Comparison of ENCODE assay signal across 28 cellular contexts in the genomic region with DNA sequence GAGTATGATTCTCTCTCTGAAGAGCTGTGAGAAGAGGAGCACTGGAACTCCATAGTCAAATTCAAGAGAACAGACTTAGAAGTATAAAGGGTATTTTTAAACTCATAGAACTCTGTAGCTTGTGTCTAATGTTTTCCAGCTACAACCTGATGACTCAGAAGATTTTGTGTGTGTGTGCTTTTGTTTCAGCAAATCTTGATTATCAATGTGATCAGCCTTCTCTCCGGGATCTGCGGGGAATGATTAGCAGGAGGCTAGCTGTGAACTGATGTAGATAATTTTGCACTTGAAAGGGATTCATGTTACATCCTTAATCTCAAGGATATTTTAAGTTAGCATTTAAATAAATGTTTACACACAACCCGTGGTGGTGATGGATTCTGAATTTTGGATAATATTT. TPM values are rescaled to one million over a fixed set of nuclear protein-coding genes. Genes with fewer than 3 reads are reported as not detected.
DNase-seq lines count a peak whose midpoint lies in the region; ATAC-seq and TF ChIP-seq lines count a peak whose summit lies in the region.
"Had no signal": no experiment of that assay in that cellular context is flagged by ENCODE, and none has a peak within 500 bp of the region (broad histone marks: within the 10 kb centered on the region; RNA-seq: fewer than 3 reads in every experiment).

No MANE protein-coding gene starts in this region.

- H4K20me1 ChIP-seq in neural progenitor cell (ENCODE audit: low read depth), result no peaks in the 10 kb centered on the region
- H4K20me1 ChIP-seq in smooth muscle cell (ENCODE audit: low read depth), result no peaks in the 10 kb centered on the region

- DNase-seq in cardiac muscle cell (ENCODE audit: low read depth in 1 of 2, low spot score in 1 of 2) (no peak), left cardiac atrium (no peak), endodermal cell (no peak), neural progenitor cell (ENCODE audit: low spot score) (no peak), smooth muscle cell (lab: John Stamatoyannopoulos, UW; ENCODE audit: unreplicated experiment) (no peak), SIG-M5 (lab: John Stamatoyannopoulos, UW) (no peak), NCI-H2196 treated with DMSO at 0.1 percent for 48 hours (lab: John Stamatoyannopoulos, UW; ENCODE audit: unreplicated experiment) (no peak)
- DNase-seq: CD8-positive, alpha-beta T cell; DMS 273 treated with DMSO at 0.1 percent for 48 hours; DMS79; GF-D8; GOT3; NCI-H1048; NCI-H1417; NCI-H1694; NCI-H2029 treated with DMSO at 0.1 percent for 48 hours; NCI-H2227 treated with DMSO at 0.1 percent for 48 hours; NCI-H69; Peyer's patch; SHP77 treated with DMSO at 0.1 percent for 48 hours had no signal

- H3K36me3 ChIP-seq in cardiac muscle cell (no peaks in the 10 kb centered on the region), endodermal cell (ENCODE audit: control insufficient read depth, insufficient read depth, low read length) (no peaks in the 10 kb centered on the region), neural progenitor cell (no peaks in the 10 kb centered on the region), smooth muscle cell (ENCODE audit: low read depth) (no peaks in the 10 kb centered on the region)
- H3K36me3 ChIP-seq: HAP-1, Peyer's patch had no signal

- H3K4me3 ChIP-seq in cardiac muscle cell, result no peak overlapping the region
- no peak overlapping the region for H3K4me3 ChIP-seq in endodermal cell (ENCODE audit: low read length)
- H3K4me3 ChIP-seq in neural progenitor cell, result no peak overlapping the region
- H3K4me3 ChIP-seq in smooth muscle cell, result no peak overlapping the region
- H3K4me3 ChIP-seq: HAP-1, Peyer's patch, SK-N-MC had no signal

- H3K4me1 ChIP-seq in cardiac muscle cell (ENCODE audit: low read depth) (peaks cover 26% of the 10 kb centered on the region), endodermal cell (ENCODE audit: control insufficient read depth, insufficient read depth, low read length) (peaks cover 11% of the 10 kb centered on the region), neural progenitor cell (no peaks in the 10 kb centered on the region), smooth muscle cell (ENCODE audit: low read depth) (no peaks in the 10 kb centered on the region)
- H3K4me1 ChIP-seq: Peyer's patch had no signal

- H2AFZ ChIP-seq in neural progenitor cell (replicated peaks) (peak overlapping the region; percentile 57), smooth muscle cell (ENCODE audit: low read depth) (peak overlapping the region; percentile 5)

- H3K79me2 ChIP-seq in neural progenitor cell (ENCODE audit: low read depth) (no peaks in the 10 kb centered on the region), smooth muscle cell (ENCODE audit: low read depth) (no peaks in the 10 kb centered on the region)

- H3K27ac Mint-ChIP-seq in endodermal cell (peak overlapping the region; percentile 22), neural progenitor cell (no peak overlapping the region)
- H3K27ac Mint-ChIP-seq: B cell; CD8-positive, alpha-beta T cell; IgD-negative memory B cell had no signal

- H3K36me3 Mint-ChIP-seq in endodermal cell (ENCODE audit: low read depth) (no peaks in the 10 kb centered on the region), neural progenitor cell (no peaks in the 10 kb centered on the region)
- H3K36me3 Mint-ChIP-seq: CD8-positive, alpha-beta T cell; IgD-negative memory B cell had no signal

- H3K4me2 ChIP-seq in neural progenitor cell (no peak overlapping the region), smooth muscle cell (no peak overlapping the region)

- ATAC-seq in left cardiac atrium, result no peak
- ATAC-seq in GM21360 (IDR thresholded peaks at IDR 0.05; ENCODE audit: unreplicated experiment), result no peak
- ATAC-seq: CD8-positive, alpha-beta T cell had no signal

- peak overlapping the region; percentile 85 for H3K27ac ChIP-seq in cardiac muscle cell
- no peak overlapping the region for H3K27ac ChIP-seq in endodermal cell (ENCODE audit: low read depth, low read length)
- no peak overlapping the region for H3K27ac ChIP-seq in neural progenitor cell
- no peak overlapping the region for H3K27ac ChIP-seq in smooth muscle cell (ENCODE audit: low read depth)
- H3K27ac ChIP-seq: 22Rv1, C4-2B, Peyer's patch, SK-N-MC had no signal

- H3K9me3 Mint-ChIP-seq in endodermal cell (no peaks in the 10 kb centered on the region), neural progenitor cell (no peaks in the 10 kb centered on the region)

- H3K9me3 ChIP-seq in cardiac muscle cell (ENCODE audit: low read depth) (no peaks in the 10 kb centered on the region), endodermal cell (ENCODE audit: control insufficient read depth, low read length) (no peaks in the 10 kb centered on the region), neural progenitor cell (ENCODE audit: low read depth) (no peaks in the 10 kb centered on the region), smooth muscle cell (replicated peaks; ENCODE audit: low read depth) (no peaks in the 10 kb centered on the region)
- H3K9me3 ChIP-seq: HAP-1, Peyer's patch had no signal

- no peak for TF ChIP-seq CTCF in cardiac muscle cell (IDR thresholded peaks at IDR 0.05; ENCODE audit: low read depth, low read length)
- no peak for TF ChIP-seq CTCF in endodermal cell (conservative IDR thresholded peaks at IDR 0.05)
- TF ChIP-seq CTCF in neural progenitor cell (IDR thresholded peaks at IDR 0.05), result no peak
- TF ChIP-seq CTCF in smooth muscle cell (IDR thresholded peaks at IDR 0.05; ENCODE audit: borderline replicate concordance, insufficient read depth, poor library complexity, severe bottlenecking), result no peak

- H3K9ac ChIP-seq in endodermal cell (ENCODE audit: extremely low read depth, low read length, poor library complexity, severe bottlenecking) (no peak overlapping the region), neural progenitor cell (no peak overlapping the region), smooth muscle cell (ENCODE audit: low read depth) (no peak overlapping the region)

- H3F3A ChIP-seq in neural progenitor cell (ENCODE audit: low read depth), result no peaks in the 10 kb centered on the region
- no peaks in the 10 kb centered on the region for H3F3A ChIP-seq in smooth muscle cell (ENCODE audit: low read depth)

- intact Hi-C loops in left cardiac atrium (cut with DNase I), result no loop called here

- peaks cover 26% of the 10 kb centered on the region for H3K4me1 Mint-ChIP-seq in endodermal cell
- H3K4me1 Mint-ChIP-seq in neural progenitor cell, result peaks cover 7% of the 10 kb centered on the region
- H3K4me1 Mint-ChIP-seq: B cell had no signal

- H3K4me3 Mint-ChIP-seq in endodermal cell (no peak overlapping the region), neural progenitor cell (no peak overlapping the region)
- H3K4me3 Mint-ChIP-seq: B cell; CD8-positive, alpha-beta T cell; IgD-negative memory B cell had no signal

- H3K27me3 ChIP-seq in cardiac muscle cell (no peaks in the 10 kb centered on the region), endodermal cell (ENCODE audit: control insufficient read depth, insufficient read depth, low read length, poor library complexity, severe bottlenecking) (no peaks in the 10 kb centered on the region), neural progenitor cell (no peaks in the 10 kb centered on the region), smooth muscle cell (ENCODE audit: low read depth) (peaks cover 2% of the 10 kb centered on the region)
- H3K27me3 ChIP-seq: Peyer's patch had no signal

- H3K27me3 Mint-ChIP-seq in endodermal cell (ENCODE audit: insufficient read depth) (peaks cover 3% of the 10 kb centered on the region), neural progenitor cell (ENCODE audit: insufficient read depth, low read depth) (peaks cover 2% of the 10 kb centered on the region)
- H3K27me3 Mint-ChIP-seq: B cell, IgD-negative memory B cell had no signal

- 26% methylated on average over 2 of the region's 3 CpGs; no CpG with 5 or more reads in 1 of the 2 experiments for WGBS in endodermal cell (ENCODE audit: insufficient coverage in 1 of 2, insufficient read length in 1 of 2), 2 experiments
- 41% methylated on average over 3 of the region's 3 CpGs for WGBS in smooth muscle cell (ENCODE audit: low lambda C conversion rate)

RNA-seq across cellular contexts. Expression of a gene that starts 20.0 kb away (rescaled TPM):
- total RNA-seq in cardiac muscle cell, result 57.3 and 99.9 TPM in 2 replicates
- polyA plus RNA-seq in cardiac muscle cell, result 73.2 and 102 TPM in 2 replicates
- total RNA-seq in left cardiac atrium, result 10 to 100 TPM; 35.2 to 51.4 TPM
- total RNA-seq in endodermal cell, result 1 to 10 TPM; 1.8 to 3.0 TPM
- 2.9 TPM for polyA plus RNA-seq in endodermal cell (2013, experiment 1 of 2)
- polyA plus RNA-seq in endodermal cell (2013, experiment 2 of 2), result 1.8 TPM
- 0.09 TPM in 1 of 2 replicates, not detected in the other for total RNA-seq in neural progenitor cell (ENCODE audit: low replicate concordance)
- total RNA-seq in smooth muscle cell, result 2.3 and 3.5 TPM in 2 replicates
- 3.1 and 3.6 TPM in 2 replicates for polyA plus RNA-seq in smooth muscle cell
- total RNA-seq: B cell; CD8-positive, alpha-beta T cell; OCI-LY7 had no signal
